ENCODE assay signal across 14 cellular contexts in genomic region chr1:147771216-147772125, GRCh38. TPM values are rescaled to one million over a fixed set of nuclear protein-coding genes. Genes with fewer than 3 reads are reported as not detected.
DNase-seq lines count a peak whose midpoint lies in the region; ATAC-seq and TF ChIP-seq lines count a peak whose summit lies in the region.
"Had no signal": no experiment of that assay in that cellular context is flagged by ENCODE, and none has a peak within 500 bp of the region (broad histone marks: within the 10 kb centered on the region; RNA-seq: fewer than 3 reads in every experiment).

No MANE protein-coding gene starts in this region.

- no peaks in the 10 kb centered on the region for H3K27me3 ChIP-seq in Loucy (ENCODE audit: insufficient read depth, low read length, poor library complexity, severe bottlenecking)
- peaks cover 0 to 5% (median 0%) of the 10 kb centered on the region in 4 donors for H3K27me3 ChIP-seq in esophagus muscularis mucosa
- no peaks in the 10 kb centered on the region for H3K27me3 ChIP-seq in brain microvascular endothelial cell (replicated peaks)
- H3K27me3 ChIP-seq in body of pancreas: no peaks in the 10 kb centered on the region

- H3K36me3 ChIP-seq in Loucy (ENCODE audit: insufficient read depth, low read length) (no peaks in the 10 kb centered on the region), esophagus muscularis mucosa (no peaks in the 10 kb centered on the region), brain microvascular endothelial cell (replicated peaks) (no peaks in the 10 kb centered on the region), OCI-LY7 (ENCODE audit: insufficient read depth, low read length) (no peaks in the 10 kb centered on the region), body of pancreas (replicated peaks in 1 of 2; ENCODE audit: insufficient read depth in 1 of 2, low read depth in 2 of 2) (no peaks in the 10 kb centered on the region)

- H3F3A ChIP-seq in Loucy (ENCODE audit: low read depth): no peaks in the 10 kb centered on the region

- H3K4me1 ChIP-seq in Loucy (ENCODE audit: insufficient read depth, low read length, poor library complexity, severe bottlenecking): peaks cover 26% of the 10 kb centered on the region
- H3K4me1 ChIP-seq in esophagus muscularis mucosa: peaks cover 47 to 72% (median 65%) of the 10 kb centered on the region in 4 donors
- H3K4me1 ChIP-seq in OCI-LY7 (ENCODE audit: insufficient read depth, low read length, poor library complexity, severe bottlenecking): no peaks in the 10 kb centered on the region
- H3K4me1 ChIP-seq in body of pancreas: no peaks in the 10 kb centered on the region

- WGBS in esophagus muscularis mucosa: 65% methylated on average over 10 of the region's 10 CpGs
- WGBS in body of pancreas, 2 donors: 69 to 72% methylated on average over 10 of the region's 10 CpGs

- H3K4me3 Mint-ChIP-seq in nephron: peak overlapping the region; percentile 64 to 87 (median 83)
- H3K4me3 Mint-ChIP-seq: activated CD4-positive, alpha-beta memory T cell treated with anti-CD3 and anti-CD28 coated beads for 36 hours; natural killer cell had no signal

- H3K27ac ChIP-seq in esophagus muscularis mucosa (replicated peaks in 1 of 4): peak overlapping the region in 3 of 4 donors; percentile 8 to 47 (median 38)
- H3K27ac ChIP-seq in brain microvascular endothelial cell: no peak overlapping the region
- no peak overlapping the region for H3K27ac ChIP-seq in OCI-LY7 (ENCODE audit: low read depth, low read length, poor library complexity, severe bottlenecking)
- H3K27ac ChIP-seq in body of pancreas: no peak overlapping the region

- peak overlapping the region; percentile 35; the same call in 1 of the 2 replicates for H2AFZ ChIP-seq in Loucy (ENCODE audit: low read length)
- H2AFZ ChIP-seq in OCI-LY7 (ENCODE audit: low read length): no peak overlapping the region

- TF ChIP-seq CTCF in Loucy (conservative IDR thresholded peaks at IDR 0.05; ENCODE audit: low read length): no peak
- TF ChIP-seq CTCF in esophagus muscularis mucosa (IDR thresholded peaks at IDR 0.05): no peak
- TF ChIP-seq CTCF in nephron (IDR thresholded peaks at IDR 0.05; ENCODE audit: unreplicated experiment in 3 of 3): no peak
- no peak for TF ChIP-seq CTCF in brain microvascular endothelial cell (IDR thresholded peaks at IDR 0.05; ENCODE audit: low read depth, low read length, missing control alignments)
- no peak for TF ChIP-seq CTCF in OCI-LY7 (conservative IDR thresholded peaks at IDR 0.05; ENCODE audit: low read length)
- TF ChIP-seq CTCF in body of pancreas (IDR thresholded peaks at IDR 0.05): no peak

- intact Hi-C loops in esophagus muscularis mucosa (cut with DNase I) (no loop called here), OCI-LY7 (cut with micrococcal nuclease; ENCODE audit: unreplicated experiment) (no loop called here), body of pancreas (cut with DNase I) (no loop called here)

- TF ChIP-seq POLR2A in esophagus muscularis mucosa (IDR thresholded peaks at IDR 0.05; ENCODE audit: low read depth) (no peak), body of pancreas (IDR thresholded peaks at IDR 0.05) (no peak)

- H3K9me3 ChIP-seq in Loucy (ENCODE audit: insufficient read depth, low read depth, low read length) (no peaks in the 10 kb centered on the region), esophagus muscularis mucosa (no peaks in the 10 kb centered on the region), OCI-LY7 (ENCODE audit: low read length) (no peaks in the 10 kb centered on the region), body of pancreas (no peaks in the 10 kb centered on the region)

- no TSS peak for BruUV-seq in OCI-LY7 (replicated peaks; lab: Mats Ljungman, UMichigan)

- ATAC-seq in body of pancreas: no peak
- ATAC-seq: natural killer cell had no signal

- peak overlapping the region in 2 of 3 experiments; percentile 37 to 45 for H3K27ac Mint-ChIP-seq in nephron
- H3K27ac Mint-ChIP-seq: activated CD4-positive, alpha-beta memory T cell treated with anti-CD3 and anti-CD28 coated beads for 36 hours; natural killer cell had no signal

- no peaks in the 10 kb centered on the region for H3K36me3 Mint-ChIP-seq in nephron (ENCODE audit: low read depth)
- H3K36me3 Mint-ChIP-seq: activated CD4-positive, alpha-beta memory T cell treated with anti-CD3 and anti-CD28 coated beads for 36 hours; natural killer cell had no signal

- H4K20me1 ChIP-seq in Loucy (ENCODE audit: insufficient read depth, low read length, poor library complexity, severe bottlenecking) (no peaks in the 10 kb centered on the region), OCI-LY7 (ENCODE audit: insufficient read depth, low read length) (no peaks in the 10 kb centered on the region)

- H3K27me3 Mint-ChIP-seq in nephron (ENCODE audit: low read depth): peaks cover 11% of the 10 kb centered on the region

- peak; percentile 89 for DNase-seq in COLO829 (ENCODE audit: low spot score)
- DNase-seq in esophagus muscularis mucosa (ENCODE audit: extremely low spot score): no peak
- DNase-seq in brain microvascular endothelial cell: no peak
- DNase-seq in NOMO-1 (lab: John Stamatoyannopoulos, UW; ENCODE audit: unreplicated experiment in 2 of 2): no peak
- no peak for DNase-seq in OCI-LY7 (ENCODE audit: low spot score)
- DNase-seq in body of pancreas: no peak
- DNase-seq: activated CD4-positive, alpha-beta memory T cell treated with anti-CD3 and anti-CD28 coated beads for 36 hours; glutamatergic neuron; natural killer cell; NCI-H146; SHP77 treated with DMSO at 0.1 percent for 48 hours; stimulated activated CD4-positive, alpha-beta T cell treated with anti-CD3 and anti-CD28 coated beads, Interleukin-4, amount 100 ng/mL, for 24 hours had no signal

- in situ Hi-C loops in brain microvascular endothelial cell (cut with HindIII; ENCODE audit: low pct_ligation_motif_present, low sequenced_read_pairs): no loop called here

- H3K4me3 ChIP-seq in Loucy (ENCODE audit: low read length, poor library complexity, severe bottlenecking): peak overlapping the region; percentile 24
- peak overlapping the region; percentile 16 to 39 (median 20) for H3K4me3 ChIP-seq in esophagus muscularis mucosa
- H3K4me3 ChIP-seq in brain microvascular endothelial cell (ENCODE audit: low read depth, low read length): no peak overlapping the region
- H3K4me3 ChIP-seq in OCI-LY7 (ENCODE audit: low read depth, low read length, poor library complexity, severe bottlenecking): no peak overlapping the region
- H3K4me3 ChIP-seq in body of pancreas: no peak overlapping the region

- no peaks in the 10 kb centered on the region for H3K79me2 ChIP-seq in Loucy (ENCODE audit: insufficient read depth, low read length)
- H3K79me2 ChIP-seq in OCI-LY7 (ENCODE audit: insufficient read depth, low read depth, low read length): no peaks in the 10 kb centered on the region

- POLR2A ChIA-PET in OCI-LY7 (lab: Charles Lee): interaction anchor here (0.9 kb wide), 1 partner anchor 8 kb away, joined by 3 read pairs; no protein-coding TSS in a partner anchor

- CTCF ChIA-PET in OCI-LY7 (lab: Charles Lee; ENCODE audit: unreplicated experiment): no interaction called here

- H3K9ac ChIP-seq in Loucy (ENCODE audit: low read depth, low read length, poor library complexity, severe bottlenecking): peak overlapping the region; percentile 35

- no peaks in the 10 kb centered on the region for H3K9me3 Mint-ChIP-seq in nephron
- H3K9me3 Mint-ChIP-seq: activated CD4-positive, alpha-beta memory T cell treated with anti-CD3 and anti-CD28 coated beads for 36 hours; natural killer cell had no signal

- H3K4me1 Mint-ChIP-seq in nephron: peaks cover 71% of the 10 kb centered on the region
- H3K4me1 Mint-ChIP-seq: natural killer cell had no signal

- no peak for TF ChIP-seq EP300 in esophagus muscularis mucosa (IDR thresholded peaks at IDR 0.05)

- H3K9me2 ChIP-seq in Loucy (replicated peaks; ENCODE audit: low read depth, low read length): no peaks in the 10 kb centered on the region
- no peaks in the 10 kb centered on the region for H3K9me2 ChIP-seq in OCI-LY7 (ENCODE audit: insufficient read depth, low read length)

- H3K4me2 ChIP-seq in Loucy (ENCODE audit: low read depth, low read length, poor library complexity, severe bottlenecking) (peak overlapping the region; percentile 63), OCI-LY7 (ENCODE audit: low read length) (no peak overlapping the region)

RNA-seq across cellular contexts. Expression of gene GJA5, which starts 11.1 kb away (rescaled TPM):
- total RNA-seq in esophagus muscularis mucosa: 10 to 100 TPM in 3 of 4 donors, 1 to 10 TPM in 1; 9.8 to 14.6 (median 12.0) TPM
- not detected in 2 replicates for total RNA-seq in OCI-LY7 (2014; rRNA removed; shearing (Covaris generic))
- total RNA-seq in OCI-LY7 (2022): not detected in 2 replicates
- 1 to 10 TPM in 1 of 2 donors, under 1 TPM in 1; 0.99 to 8.8 TPM for total RNA-seq in body of pancreas
- total RNA-seq: activated CD4-positive, alpha-beta memory T cell treated with anti-CD3 and anti-CD28 coated beads for 36 hours; natural killer cell had no signal

Comparison
In these comparisons a context has a peak if more than half of its experiments do, and no peak if none do; other contexts are left out.
1. H3K4me3 ChIP-seq: peak in Loucy (single experiment) and esophagus muscularis mucosa (4 of 4); none in brain microvascular endothelial cell (single experiment), OCI-LY7 (single experiment) and body of pancreas (0 of 2).
2. H3K27ac ChIP-seq: peak in esophagus muscularis mucosa (3 of 4); none in brain microvascular endothelial cell (single experiment), OCI-LY7 (single experiment) and body of pancreas (0 of 4).